In genomic region chr15:70761931-70762468, GRCh38 we compare ENCODE assay signal across 9 cellular contexts. TPM values are rescaled to one million over a fixed set of nuclear protein-coding genes. Genes with fewer than 3 reads are reported as not detected.
DNase-seq lines count a peak whose midpoint lies in the region; ATAC-seq, FAIRE-seq and TF ChIP-seq lines count a peak whose summit lies in the region.
"Had no signal": no experiment of that assay in that cellular context is flagged by ENCODE, and none has a peak within 500 bp of the region (broad histone marks: within the 10 kb centered on the region; RNA-seq: fewer than 3 reads in every experiment).

No MANE protein-coding gene starts in this region.

- H3K4me2 ChIP-seq in PC-9, result peak overlapping the region; percentile 84

- H3K9me2 ChIP-seq in PC-9 (ENCODE audit: insufficient read depth), result no peaks in the 10 kb centered on the region

- peak overlapping the region; percentile 93 for H3K4me3 ChIP-seq in PC-9
- peak overlapping the region; percentile 68 for H3K4me3 ChIP-seq in neuron (ENCODE audit: low read length)

- H3K4me1 ChIP-seq in PC-9 (replicated peaks; ENCODE audit: insufficient read depth) (peaks cover 24% of the 10 kb centered on the region), neuron (ENCODE audit: insufficient read depth, low read length) (peaks cover 11% of the 10 kb centered on the region)

- H2AFZ ChIP-seq in PC-9, result peak overlapping the region; percentile 84
- H2AFZ ChIP-seq in neuron (ENCODE audit: low read depth, low read length), result peak overlapping the region; percentile 98

- H3K36me3 ChIP-seq in PC-9 (ENCODE audit: low read depth), result 0 out of 2 replicates have a peak, but pooled peaks cover 5% of the 10 kb centered on the region
- no peaks in the 10 kb centered on the region for H3K36me3 ChIP-seq in neuron (ENCODE audit: insufficient read depth, low read length)

- H3K27ac ChIP-seq in C4-2B (peak overlapping the region; percentile 80), PC-9 (peak overlapping the region; percentile 61; the same call in 1 of the 2 replicates)

- CTCF ChIA-PET in PC-9 (lab: Charles Lee), result interaction anchor here (0.8 kb wide), 1 partner anchor 50 kb away, joined by 4 read pairs; no protein-coding TSS in a partner anchor

- DNase-seq in PC-9, result no peak
- DNase-seq in LoVo (ENCODE audit: low spot score), result no peak
- DNase-seq in anterior cingulate cortex (lab: John Stamatoyannopoulos, UW), result no peak
- DNase-seq in stimulated activated CD4-positive, alpha-beta T cell treated with anti-CD3 and anti-CD28 coated beads, Interleukin-2, amount 100 ng/mL, for 24 hours, result no peak
- DNase-seq: NCI-H2171 treated with DMSO at 0.1 percent for 48 hours had no signal

- no TSS peak for BruUV-seq in PC-9 (replicated peaks; lab: Mats Ljungman, UMichigan)

- TF ChIP-seq CTCF in C4-2B (conservative IDR thresholded peaks at IDR 0.05) (no peak), PC-9 (conservative IDR thresholded peaks at IDR 0.05) (no peak)

- no peaks in the 10 kb centered on the region for H4K20me1 ChIP-seq in PC-9 (ENCODE audit: insufficient read depth)

- POLR2A ChIA-PET in PC-9 (lab: Charles Lee; ENCODE audit: unreplicated experiment), result interaction anchor here (0.6 kb wide), 1 partner anchor 1944 kb away, joined by 3 read pairs; no protein-coding TSS in a partner anchor

- intact Hi-C loops in PC-9 (cut with micrococcal nuclease; ENCODE audit: unreplicated experiment), result loop anchor here (2.0 to 5.0 kb wide), 3 partner anchors 19 to 60 kb away; no protein-coding TSS in a partner anchor

- peak; percentile 72 for FAIRE-seq in endometrium (lab: Jason Lieb, UNC)

- H3K27me3 ChIP-seq in PC-9 (ENCODE audit: insufficient read depth, low read depth) (no peaks in the 10 kb centered on the region), neuron (ENCODE audit: insufficient read depth, low read length) (no peaks in the 10 kb centered on the region)

- peaks cover 35% of the 10 kb centered on the region for H3K79me2 ChIP-seq in PC-9 (ENCODE audit: low read depth)

- no peak for ATAC-seq in GM21515 (IDR thresholded peaks at IDR 0.05; ENCODE audit: unreplicated experiment)

- H3F3A ChIP-seq in PC-9 (ENCODE audit: insufficient read depth, low read depth), result peaks cover 13% of the 10 kb centered on the region; the same call in 1 of the 2 replicates

- no peaks in the 10 kb centered on the region for H3K9me3 ChIP-seq in PC-9 (ENCODE audit: insufficient read depth, low read depth)
- H3K9me3 ChIP-seq in neuron (ENCODE audit: low read length), result no peaks in the 10 kb centered on the region

RNA-seq across cellular contexts. Expression of gene UACA, which starts 1.4 kb away (rescaled TPM):
- 59.9 and 64.5 TPM in 2 replicates for total RNA-seq in PC-9 (2021)
